12 cellular contexts compared by ENCODE assay signal in the genomic region with DNA sequence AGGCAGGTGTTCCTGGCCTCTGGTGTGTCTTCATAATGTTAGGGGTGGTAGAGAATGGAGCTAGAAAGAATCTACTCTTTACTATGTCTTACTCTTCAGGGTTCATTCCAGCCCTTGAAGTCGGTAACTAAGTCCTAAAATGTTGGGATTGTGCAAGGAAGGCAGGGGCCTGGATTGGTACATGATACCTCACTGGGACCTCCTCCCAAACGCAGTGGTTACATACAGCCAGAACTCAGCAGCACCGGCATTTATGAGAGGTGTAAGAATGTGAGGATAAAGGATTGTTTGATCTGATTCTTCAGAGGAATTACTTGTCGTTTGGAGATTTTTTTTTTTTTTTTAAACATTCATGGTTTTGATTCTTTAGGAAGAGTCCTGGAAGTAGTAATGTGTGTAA. TPM values are rescaled to one million over a fixed set of nuclear protein-coding genes. Genes with fewer than 3 reads are reported as not detected.
DNase-seq lines count a peak whose midpoint lies in the region; ATAC-seq, FAIRE-seq and TF ChIP-seq lines count a peak whose summit lies in the region.
"Had no signal": no experiment of that assay in that cellular context is flagged by ENCODE, and none has a peak within 500 bp of the region (broad histone marks: within the 10 kb centered on the region; RNA-seq: fewer than 3 reads in every experiment).

No MANE protein-coding gene starts in this region.

- no peaks in the 10 kb centered on the region for H3K27me3 Mint-ChIP-seq in T-cell

- FAIRE-seq in G401.6 (lab: Jason Lieb, UNC) (peak; percentile 6), GM12892 (lab: Jason Lieb, UNC) (no peak)
- FAIRE-seq: frontal cortex had no signal

- no peak overlapping the region for H3K4me3 Mint-ChIP-seq in T-cell

- intact Hi-C loops in esophagus muscularis mucosa (cut with DNase I) = no loop called here

- H3K4me1 ChIP-seq in esophagus muscularis mucosa (peaks cover 56 to 76% (median 67%) of the 10 kb centered on the region in 4 donors), skeletal muscle tissue (ENCODE audit: control insufficient read depth in 3 of 3, insufficient read depth in 3 of 3, low read length in 3 of 3) (peaks cover 50 to 54% (median 52%) of the 10 kb centered on the region in 3 donors)

- TF ChIP-seq CTCF in esophagus muscularis mucosa (IDR thresholded peaks at IDR 0.05) = no peak

- no peak overlapping the region for H3K4me3 ChIP-seq in esophagus muscularis mucosa
- no peak overlapping the region for H3K4me3 ChIP-seq in skeletal muscle tissue (ENCODE audit: low read length in 3 of 3)
- H3K4me3 ChIP-seq: skin epidermis had no signal

- TF ChIP-seq POLR2A in esophagus muscularis mucosa (IDR thresholded peaks at IDR 0.05; ENCODE audit: low read depth) (no peak), GM12892 (IDR thresholded peaks at IDR 0.05; ENCODE audit: low read depth, low read length) (no peak)

- no peaks in the 10 kb centered on the region for H3K9me3 ChIP-seq in esophagus muscularis mucosa
- H3K9me3 ChIP-seq in skeletal muscle tissue (ENCODE audit: control insufficient read depth in 3 of 3, low read length in 3 of 3) = no peaks in the 10 kb centered on the region

- no peaks in the 10 kb centered on the region for H3K27me3 ChIP-seq in esophagus muscularis mucosa
- H3K27me3 ChIP-seq in skeletal muscle tissue (ENCODE audit: control insufficient read depth in 3 of 3, insufficient read depth in 3 of 3, low read length in 3 of 3) = no peaks in the 10 kb centered on the region

- CTCF ChIA-PET in T-cell (lab: Charles Lee) = interaction anchor here (0.7 to 5.6 kb wide), 7 partner anchors 10 to 115 kb away, joined by 3 to 74 read pairs (median 4); a partner anchor contains a TSS

- peaks cover 46% of the 10 kb centered on the region for H3K36me3 Mint-ChIP-seq in T-cell

- H3K9me3 Mint-ChIP-seq in T-cell = no peaks in the 10 kb centered on the region

- no peak for TF ChIP-seq EP300 in esophagus muscularis mucosa (IDR thresholded peaks at IDR 0.05)

- peak overlapping the region; percentile 70 to 86 for H3K27ac Mint-ChIP-seq in T-cell

- H3K27ac ChIP-seq in esophagus muscularis mucosa (replicated peaks in 1 of 4) (peak overlapping the region; percentile 62 to 90 (median 86)), skeletal muscle tissue (ENCODE audit: low read depth, low read length) (peak overlapping the region; percentile 5)

- peaks cover 50 to 68% (median 51%) of the 10 kb centered on the region in 3 donors for H3K4me1 Mint-ChIP-seq in T-cell

- DNase-seq in T-cell = no peak
- DNase-seq in esophagus muscularis mucosa (ENCODE audit: extremely low spot score) = no peak
- DNase-seq in putamen (ENCODE audit: low spot score) = no peak
- no peak for DNase-seq in NCI-H69 (lab: John Stamatoyannopoulos, UW)
- DNase-seq in GM12892 (ENCODE audit: insufficient read length) = no peak
- DNase-seq: cerebellar nuclear complex; NCI-H510A treated with DMSO at 0.1 percent for 48 hours; stimulated activated CD8-positive, alpha-beta memory T cell treated with anti-CD3 and anti-CD28 coated beads, Interleukin-4, amount 100 ng/mL, for 48 hours had no signal

- ATAC-seq in T-cell (replicated peaks in 1 of 4) = no peak

- POLR2A ChIA-PET in T-cell (lab: Charles Lee) = interaction anchor here in 1 of 2 donors (0.7 to 1.2 kb wide), 2 partner anchors 18 to 1993 kb away, joined by 3 read pairs; no protein-coding TSS in a partner anchor

- H3K36me3 ChIP-seq in esophagus muscularis mucosa (peaks cover 6 to 69% (median 35%) of the 10 kb centered on the region in 4 donors), skeletal muscle tissue (ENCODE audit: control insufficient read depth in 3 of 3, insufficient read depth in 3 of 3, low read length in 3 of 3) (peaks cover 21 to 41% (median 23%) of the 10 kb centered on the region in 3 donors)

- H3K9ac ChIP-seq in skeletal muscle tissue (ENCODE audit: low read depth in 1 of 3, low read length in 3 of 3) = peak overlapping the region in 1 of 3 donors; percentile 20

- 74% methylated on average over 4 of the region's 4 CpGs for whole genome bisulfite sequencing in esophagus muscularis mucosa

RNA-seq across cellular contexts. Expression of a gene that starts 6.9 kb away (rescaled TPM):
- total RNA-seq in T-cell (10 to 100 TPM; 11.2 to 39.0 (median 33.8) TPM), esophagus muscularis mucosa (10 to 100 TPM; 23.7 to 44.5 (median 28.1) TPM), skeletal muscle tissue (4.2 TPM)
- polyA plus RNA-seq in GM12892 (2012; ENCODE audit: missing spikeins) = 10.5 TPM

RNA-seq across cellular contexts. Expression of a gene that starts 18.2 kb away (rescaled TPM):
- total RNA-seq in T-cell (100 to 1,000 TPM in 2 of 5 donors, 10 to 100 TPM in 3; 82.8 to 111 (median 86.8) TPM), esophagus muscularis mucosa (100 to 1,000 TPM; 194 to 260 (median 234) TPM), skeletal muscle tissue (236 TPM)
- 239 TPM for polyA plus RNA-seq in GM12892 (2012; ENCODE audit: missing spikeins)
